Comparison of ENCODE assay signal across 1 cellular context in the genomic region with DNA sequence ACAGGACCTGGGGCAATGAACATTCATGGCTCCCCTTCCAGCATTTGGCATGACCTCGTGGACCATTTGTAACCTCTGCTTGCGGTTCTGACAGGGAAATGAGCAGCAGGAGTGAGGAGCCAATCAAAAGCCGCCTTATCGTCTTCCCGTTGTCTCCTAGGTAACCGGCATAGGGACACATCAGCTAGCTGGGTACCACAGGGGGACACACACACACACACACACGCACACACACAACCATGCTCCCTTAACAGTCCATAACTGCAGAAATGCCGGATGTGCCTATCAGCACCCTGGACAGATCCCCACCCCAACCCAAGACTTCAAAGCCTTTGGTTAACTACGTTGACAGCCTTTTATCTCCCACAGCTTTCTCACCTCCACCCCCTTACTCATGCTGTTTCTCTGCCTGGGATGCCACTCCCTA.
A peak's percentile ranks its signal among the peaks of the same experiment; 100 is the strongest.
TF ChIP-seq lines count a peak whose summit lies in the region.

No MANE protein-coding gene starts in this region.

TF ChIP-seq in HepG2, 621 proteins besides CTCF, POLR2A, EP300 and RAD21 (continued from another document and continues in another):
- TF ChIP-seq, protein P1, sequence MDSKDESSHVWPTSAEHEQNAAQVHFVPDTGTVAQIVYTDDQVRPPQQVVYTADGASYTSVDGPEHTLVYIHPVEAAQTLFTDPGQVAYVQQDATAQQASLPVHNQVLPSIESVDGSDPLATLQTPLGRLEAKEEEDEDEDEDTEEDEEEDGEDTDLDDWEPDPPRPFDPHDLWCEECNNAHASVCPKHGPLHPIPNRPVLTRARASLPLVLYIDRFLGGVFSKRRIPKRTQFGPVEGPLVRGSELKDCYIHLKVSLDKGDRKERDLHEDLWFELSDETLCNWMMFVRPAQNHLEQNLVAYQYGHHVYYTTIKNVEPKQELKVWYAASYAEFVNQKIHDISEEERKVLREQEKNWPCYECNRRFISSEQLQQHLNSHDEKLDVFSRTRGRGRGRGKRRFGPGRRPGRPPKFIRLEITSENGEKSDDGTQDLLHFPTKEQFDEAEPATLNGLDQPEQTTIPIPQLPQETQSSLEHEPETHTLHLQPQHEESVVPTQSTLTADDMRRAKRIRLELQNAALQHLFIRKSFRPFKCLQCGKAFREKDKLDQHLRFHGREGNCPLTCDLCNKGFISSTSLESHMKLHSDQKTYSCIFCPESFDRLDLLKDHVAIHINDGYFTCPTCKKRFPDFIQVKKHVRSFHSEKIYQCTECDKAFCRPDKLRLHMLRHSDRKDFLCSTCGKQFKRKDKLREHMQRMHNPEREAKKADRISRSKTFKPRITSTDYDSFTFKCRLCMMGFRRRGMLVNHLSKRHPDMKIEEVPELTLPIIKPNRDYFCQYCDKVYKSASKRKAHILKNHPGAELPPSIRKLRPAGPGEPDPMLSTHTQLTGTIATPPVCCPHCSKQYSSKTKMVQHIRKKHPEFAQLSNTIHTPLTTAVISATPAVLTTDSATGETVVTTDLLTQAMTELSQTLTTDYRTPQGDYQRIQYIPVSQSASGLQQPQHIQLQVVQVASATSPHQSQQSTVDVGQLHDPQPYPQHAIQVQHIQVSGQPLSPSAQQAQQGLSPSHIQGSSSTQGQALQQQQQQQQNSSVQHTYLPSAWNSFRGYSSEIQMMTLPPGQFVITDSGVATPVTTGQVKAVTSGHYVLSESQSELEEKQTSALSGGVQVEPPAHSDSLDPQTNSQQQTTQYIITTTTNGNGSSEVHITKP (CRISPR knock-in tag; IDR thresholded peaks at IDR 0.05; ENCODE audit: low read depth): peak; percentile 40; the same call in 1 of the 2 replicates
- 0 out of 2 replicates have a peak, but pooled peaks have one; percentile 49 for TF ChIP-seq ZNF792 (CRISPR knock-in tag; IDR thresholded peaks at IDR 0.05)
- TF ChIP-seq HCFC1 (IDR thresholded peaks at IDR 0.05; ENCODE audit: low read depth, low read length): no peak
- no peak for TF ChIP-seq MAFF (IDR thresholded peaks at IDR 0.05; ENCODE audit: low read depth, low read length)
- TF ChIP-seq, protein P2, sequence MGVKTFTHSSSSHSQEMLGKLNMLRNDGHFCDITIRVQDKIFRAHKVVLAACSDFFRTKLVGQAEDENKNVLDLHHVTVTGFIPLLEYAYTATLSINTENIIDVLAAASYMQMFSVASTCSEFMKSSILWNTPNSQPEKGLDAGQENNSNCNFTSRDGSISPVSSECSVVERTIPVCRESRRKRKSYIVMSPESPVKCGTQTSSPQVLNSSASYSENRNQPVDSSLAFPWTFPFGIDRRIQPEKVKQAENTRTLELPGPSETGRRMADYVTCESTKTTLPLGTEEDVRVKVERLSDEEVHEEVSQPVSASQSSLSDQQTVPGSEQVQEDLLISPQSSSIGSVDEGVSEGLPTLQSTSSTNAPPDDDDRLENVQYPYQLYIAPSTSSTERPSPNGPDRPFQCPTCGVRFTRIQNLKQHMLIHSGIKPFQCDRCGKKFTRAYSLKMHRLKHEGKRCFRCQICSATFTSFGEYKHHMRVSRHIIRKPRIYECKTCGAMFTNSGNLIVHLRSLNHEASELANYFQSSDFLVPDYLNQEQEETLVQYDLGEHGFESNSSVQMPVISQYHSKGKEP (CRISPR knock-in tag; IDR thresholded peaks at IDR 0.05): 0 out of 2 replicates have a peak, but pooled peaks have one; percentile 50
- TF ChIP-seq, protein P3, sequence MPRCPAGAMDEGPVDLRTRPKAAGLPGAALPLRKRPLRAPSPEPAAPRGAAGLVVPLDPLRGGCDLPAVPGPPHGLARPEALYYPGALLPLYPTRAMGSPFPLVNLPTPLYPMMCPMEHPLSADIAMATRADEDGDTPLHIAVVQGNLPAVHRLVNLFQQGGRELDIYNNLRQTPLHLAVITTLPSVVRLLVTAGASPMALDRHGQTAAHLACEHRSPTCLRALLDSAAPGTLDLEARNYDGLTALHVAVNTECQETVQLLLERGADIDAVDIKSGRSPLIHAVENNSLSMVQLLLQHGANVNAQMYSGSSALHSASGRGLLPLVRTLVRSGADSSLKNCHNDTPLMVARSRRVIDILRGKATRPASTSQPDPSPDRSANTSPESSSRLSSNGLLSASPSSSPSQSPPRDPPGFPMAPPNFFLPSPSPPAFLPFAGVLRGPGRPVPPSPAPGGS (CRISPR knock-in tag; IDR thresholded peaks at IDR 0.05): no peak
- TF ChIP-seq GABPA (IDR thresholded peaks at IDR 0.05; ENCODE audit: low read depth, low read length): no peak
- peak; percentile 28; the same call in 1 of the 2 replicates for TF ChIP-seq GABPA (CRISPR knock-in tag; IDR thresholded peaks at IDR 0.05; ENCODE audit: low read depth)
- no peak for TF ChIP-seq NR3C1 (CRISPR knock-in tag; IDR thresholded peaks at IDR 0.05)
- no peak for TF ChIP-seq ZNF720 (CRISPR knock-in tag; IDR thresholded peaks at IDR 0.05)
- no peak for TF ChIP-seq GPN1 (CRISPR knock-in tag; IDR thresholded peaks at IDR 0.05; ENCODE audit: borderline replicate concordance)
- TF ChIP-seq IRF2 (CRISPR knock-in tag; IDR thresholded peaks at IDR 0.05): no peak
- TF ChIP-seq ZSCAN9 (CRISPR knock-in tag; IDR thresholded peaks at IDR 0.05; ENCODE audit: borderline replicate concordance): 0 out of 2 replicates have a peak, but pooled peaks have one; percentile 43
- no peak for TF ChIP-seq KDM3A (CRISPR knock-in tag; IDR thresholded peaks at IDR 0.05; ENCODE audit: low read depth)
- TF ChIP-seq ZNF782 (CRISPR knock-in tag; IDR thresholded peaks at IDR 0.05; ENCODE audit: borderline replicate concordance): no peak
- no peak for TF ChIP-seq EED (CRISPR knock-in tag; IDR thresholded peaks at IDR 0.05)
- TF ChIP-seq KMT2A (CRISPR knock-in tag; IDR thresholded peaks at IDR 0.05): no peak
- no peak for TF ChIP-seq SMYD3 (CRISPR knock-in tag; IDR thresholded peaks at IDR 0.05)
- no peak for TF ChIP-seq ZNF75D (CRISPR knock-in tag; IDR thresholded peaks at IDR 0.05; ENCODE audit: borderline replicate concordance)
- no peak for TF ChIP-seq RARA (CRISPR knock-in tag; IDR thresholded peaks at IDR 0.05)
- TF ChIP-seq SMARCE1 (IDR thresholded peaks at IDR 0.05; ENCODE audit: borderline replicate concordance): no peak
- no peak for TF ChIP-seq ZNF24 (IDR thresholded peaks at IDR 0.05)
- no peak for TF ChIP-seq ZNF773 (CRISPR knock-in tag; IDR thresholded peaks at IDR 0.05; ENCODE audit: borderline replicate concordance)
- no peak for TF ChIP-seq NFE2L2 (IDR thresholded peaks at IDR 0.05; ENCODE audit: low read length)
- no peak for TF ChIP-seq SRSF4 (IDR thresholded peaks at IDR 0.05; ENCODE audit: low read depth, low read length, poor library complexity, severe bottlenecking)
- TF ChIP-seq MEIS2 (CRISPR knock-in tag; IDR thresholded peaks at IDR 0.05): no peak
- TF ChIP-seq, protein P4, sequence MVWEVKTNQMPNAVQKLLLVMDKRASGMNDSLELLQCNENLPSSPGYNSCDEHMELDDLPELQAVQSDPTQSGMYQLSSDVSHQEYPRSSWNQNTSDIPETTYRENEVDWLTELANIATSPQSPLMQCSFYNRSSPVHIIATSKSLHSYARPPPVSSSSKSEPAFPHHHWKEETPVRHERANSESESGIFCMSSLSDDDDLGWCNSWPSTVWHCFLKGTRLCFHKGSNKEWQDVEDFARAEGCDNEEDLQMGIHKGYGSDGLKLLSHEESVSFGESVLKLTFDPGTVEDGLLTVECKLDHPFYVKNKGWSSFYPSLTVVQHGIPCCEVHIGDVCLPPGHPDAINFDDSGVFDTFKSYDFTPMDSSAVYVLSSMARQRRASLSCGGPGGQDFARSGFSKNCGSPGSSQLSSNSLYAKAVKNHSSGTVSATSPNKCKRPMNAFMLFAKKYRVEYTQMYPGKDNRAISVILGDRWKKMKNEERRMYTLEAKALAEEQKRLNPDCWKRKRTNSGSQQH (CRISPR knock-in tag; IDR thresholded peaks at IDR 0.05; ENCODE audit: low read depth): no peak
- no peak for TF ChIP-seq SRSF9 (IDR thresholded peaks at IDR 0.05; ENCODE audit: borderline replicate concordance, insufficient read depth, low read depth, low read length, poor library complexity, severe bottlenecking)
- TF ChIP-seq SALL2 (CRISPR knock-in tag; IDR thresholded peaks at IDR 0.05): no peak
- no peak for TF ChIP-seq NR2C2 (CRISPR knock-in tag; IDR thresholded peaks at IDR 0.05; ENCODE audit: borderline replicate concordance)
- no peak for TF ChIP-seq ZNF614 (CRISPR knock-in tag; IDR thresholded peaks at IDR 0.05; ENCODE audit: borderline replicate concordance)
- 0 out of 2 replicates have a peak, but pooled peaks have one; percentile 5 for TF ChIP-seq FOSL2 (CRISPR knock-in tag; IDR thresholded peaks at IDR 0.05)
- TF ChIP-seq, protein P5, sequence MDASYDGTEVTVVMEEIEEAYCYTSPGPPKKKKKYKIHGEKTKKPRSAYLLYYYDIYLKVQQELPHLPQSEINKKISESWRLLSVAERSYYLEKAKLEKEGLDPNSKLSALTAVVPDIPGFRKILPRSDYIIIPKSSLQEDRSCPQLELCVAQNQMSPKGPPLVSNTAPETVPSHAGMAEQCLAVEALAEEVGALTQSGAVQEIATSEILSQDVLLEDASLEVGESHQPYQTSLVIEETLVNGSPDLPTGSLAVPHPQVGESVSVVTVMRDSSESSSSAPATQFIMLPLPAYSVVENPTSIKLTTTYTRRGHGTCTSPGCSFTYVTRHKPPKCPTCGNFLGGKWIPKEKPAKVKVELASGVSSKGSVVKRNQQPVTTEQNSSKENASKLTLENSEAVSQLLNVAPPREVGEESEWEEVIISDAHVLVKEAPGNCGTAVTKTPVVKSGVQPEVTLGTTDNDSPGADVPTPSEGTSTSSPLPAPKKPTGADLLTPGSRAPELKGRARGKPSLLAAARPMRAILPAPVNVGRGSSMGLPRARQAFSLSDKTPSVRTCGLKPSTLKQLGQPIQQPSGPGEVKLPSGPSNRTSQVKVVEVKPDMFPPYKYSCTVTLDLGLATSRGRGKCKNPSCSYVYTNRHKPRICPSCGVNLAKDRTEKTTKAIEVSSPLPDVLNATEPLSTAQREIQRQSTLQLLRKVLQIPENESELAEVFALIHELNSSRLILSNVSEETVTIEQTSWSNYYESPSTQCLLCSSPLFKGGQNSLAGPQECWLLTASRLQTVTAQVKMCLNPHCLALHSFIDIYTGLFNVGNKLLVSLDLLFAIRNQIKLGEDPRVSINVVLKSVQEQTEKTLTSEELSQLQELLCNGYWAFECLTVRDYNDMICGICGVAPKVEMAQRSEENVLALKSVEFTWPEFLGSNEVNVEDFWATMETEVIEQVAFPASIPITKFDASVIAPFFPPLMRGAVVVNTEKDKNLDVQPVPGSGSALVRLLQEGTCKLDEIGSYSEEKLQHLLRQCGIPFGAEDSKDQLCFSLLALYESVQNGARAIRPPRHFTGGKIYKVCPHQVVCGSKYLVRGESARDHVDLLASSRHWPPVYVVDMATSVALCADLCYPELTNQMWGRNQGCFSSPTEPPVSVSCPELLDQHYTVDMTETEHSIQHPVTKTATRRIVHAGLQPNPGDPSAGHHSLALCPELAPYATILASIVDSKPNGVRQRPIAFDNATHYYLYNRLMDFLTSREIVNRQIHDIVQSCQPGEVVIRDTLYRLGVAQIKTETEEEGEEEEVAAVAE (CRISPR knock-in tag; IDR thresholded peaks at IDR 0.05; ENCODE audit: borderline replicate concordance): 0 out of 2 replicates have a peak, but pooled peaks have one; percentile 62
- 0 out of 2 replicates have a peak, but pooled peaks have one; percentile 17 for TF ChIP-seq TBX2 (CRISPR knock-in tag; IDR thresholded peaks at IDR 0.05; ENCODE audit: borderline replicate concordance)
- TF ChIP-seq ZNF670 (CRISPR knock-in tag; IDR thresholded peaks at IDR 0.05; ENCODE audit: borderline replicate concordance): no peak
- peak; percentile 98 for TF ChIP-seq MIER2 (CRISPR knock-in tag; IDR thresholded peaks at IDR 0.05)
- no peak for TF ChIP-seq SMAD9 (CRISPR knock-in tag; IDR thresholded peaks at IDR 0.05)
- TF ChIP-seq, protein P6, sequence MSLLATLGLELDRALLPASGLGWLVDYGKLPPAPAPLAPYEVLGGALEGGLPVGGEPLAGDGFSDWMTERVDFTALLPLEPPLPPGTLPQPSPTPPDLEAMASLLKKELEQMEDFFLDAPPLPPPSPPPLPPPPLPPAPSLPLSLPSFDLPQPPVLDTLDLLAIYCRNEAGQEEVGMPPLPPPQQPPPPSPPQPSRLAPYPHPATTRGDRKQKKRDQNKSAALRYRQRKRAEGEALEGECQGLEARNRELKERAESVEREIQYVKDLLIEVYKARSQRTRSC (CRISPR knock-in tag; IDR thresholded peaks at IDR 0.05; ENCODE audit: low read depth): no peak
- peak; percentile 31; the same call in 1 of the 2 replicates for TF ChIP-seq ZNF331 (CRISPR knock-in tag; IDR thresholded peaks at IDR 0.05)
- no peak for TF ChIP-seq ATRX (CRISPR knock-in tag; IDR thresholded peaks at IDR 0.05; ENCODE audit: borderline replicate concordance)
- peak; percentile 37; the same call in 1 of the 2 replicates for TF ChIP-seq SALL1 (CRISPR knock-in tag; IDR thresholded peaks at IDR 0.05)
- TF ChIP-seq, protein P7, sequence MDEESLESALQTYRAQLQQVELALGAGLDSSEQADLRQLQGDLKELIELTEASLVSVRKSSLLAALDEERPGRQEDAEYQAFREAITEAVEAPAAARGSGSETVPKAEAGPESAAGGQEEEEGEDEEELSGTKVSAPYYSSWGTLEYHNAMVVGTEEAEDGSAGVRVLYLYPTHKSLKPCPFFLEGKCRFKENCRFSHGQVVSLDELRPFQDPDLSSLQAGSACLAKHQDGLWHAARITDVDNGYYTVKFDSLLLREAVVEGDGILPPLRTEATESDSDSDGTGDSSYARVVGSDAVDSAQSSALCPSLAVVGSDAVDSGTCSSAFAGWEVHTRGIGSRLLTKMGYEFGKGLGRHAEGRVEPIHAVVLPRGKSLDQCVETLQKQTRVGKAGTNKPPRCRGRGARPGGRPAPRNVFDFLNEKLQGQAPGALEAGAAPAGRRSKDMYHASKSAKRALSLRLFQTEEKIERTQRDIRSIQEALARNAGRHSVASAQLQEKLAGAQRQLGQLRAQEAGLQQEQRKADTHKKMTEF (CRISPR knock-in tag; IDR thresholded peaks at IDR 0.05): no peak
- no peak for TF ChIP-seq ZNF138 (CRISPR knock-in tag; IDR thresholded peaks at IDR 0.05; ENCODE audit: low read depth)
- 0 out of 2 replicates have a peak, but pooled peaks have one; percentile 31 for TF ChIP-seq ZSCAN21 (CRISPR knock-in tag; IDR thresholded peaks at IDR 0.05; ENCODE audit: borderline replicate concordance)
- TF ChIP-seq STAG1 (CRISPR knock-in tag; IDR thresholded peaks at IDR 0.05): no peak
- no peak for TF ChIP-seq FIP1L1 (IDR thresholded peaks at IDR 0.05; ENCODE audit: borderline replicate concordance, insufficient read depth, low read depth, low read length)
- TF ChIP-seq, protein P8, sequence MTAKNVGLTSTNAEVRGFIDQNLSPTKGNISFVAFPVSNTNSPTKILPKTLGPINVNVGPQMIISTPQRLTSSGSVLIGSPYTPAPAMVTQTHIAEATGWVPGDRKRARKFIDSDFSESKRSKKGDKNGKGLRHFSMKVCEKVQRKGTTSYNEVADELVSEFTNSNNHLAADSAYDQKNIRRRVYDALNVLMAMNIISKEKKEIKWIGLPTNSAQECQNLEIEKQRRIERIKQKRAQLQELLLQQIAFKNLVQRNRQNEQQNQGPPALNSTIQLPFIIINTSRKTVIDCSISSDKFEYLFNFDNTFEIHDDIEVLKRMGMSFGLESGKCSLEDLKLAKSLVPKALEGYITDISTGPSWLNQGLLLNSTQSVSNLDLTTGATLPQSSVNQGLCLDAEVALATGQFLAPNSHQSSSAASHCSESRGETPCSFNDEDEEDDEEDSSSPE (CRISPR knock-in tag; IDR thresholded peaks at IDR 0.05): no peak
- TF ChIP-seq, protein P9, sequence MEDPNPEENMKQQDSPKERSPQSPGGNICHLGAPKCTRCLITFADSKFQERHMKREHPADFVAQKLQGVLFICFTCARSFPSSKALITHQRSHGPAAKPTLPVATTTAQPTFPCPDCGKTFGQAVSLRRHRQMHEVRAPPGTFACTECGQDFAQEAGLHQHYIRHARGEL (CRISPR knock-in tag; IDR thresholded peaks at IDR 0.05): no peak
- no peak for TF ChIP-seq ZMYM2 (CRISPR knock-in tag; IDR thresholded peaks at IDR 0.05)
- TF ChIP-seq NFATC3 (CRISPR knock-in tag; IDR thresholded peaks at IDR 0.05): no peak
